12 cellular contexts compared by ENCODE assay signal in genomic region chr5:143714629-143715028, GRCh38.
DNase-seq lines count a peak whose midpoint lies in the region; ATAC-seq lines count a peak whose summit lies in the region.
"Had no signal": no experiment of that assay in that cellular context is flagged by ENCODE, and none has a peak within 500 bp of the region (broad histone marks: within the 10 kb centered on the region; RNA-seq: fewer than 3 reads in every experiment).

No MANE protein-coding gene starts in this region.

- no peaks in the 10 kb centered on the region for H3K27me3 Mint-ChIP-seq in naive thymus-derived CD8-positive, alpha-beta T cell

- no peak overlapping the region for H3K27ac Mint-ChIP-seq in naive thymus-derived CD8-positive, alpha-beta T cell

- intact Hi-C loops in posterior cingulate gyrus (cut with DNase I) = no loop called here

- no peaks in the 10 kb centered on the region for H3K9me3 Mint-ChIP-seq in naive thymus-derived CD8-positive, alpha-beta T cell

- no peak overlapping the region for H3K4me3 Mint-ChIP-seq in naive thymus-derived CD8-positive, alpha-beta T cell

- POLR2A ChIA-PET in naive thymus-derived CD8-positive, alpha-beta T cell (lab: Charles Lee) = no interaction called here

- peaks cover 0 to 2% (median 0%) of the 10 kb centered on the region in 4 donors for H3K4me1 Mint-ChIP-seq in naive thymus-derived CD8-positive, alpha-beta T cell

- DNase-seq in AG20443 (ENCODE audit: low spot score) (peak; percentile 21), amniotic epithelial cell (ENCODE audit: low read depth) (peak; percentile 27), GM19240 (ENCODE audit: insufficient read length, low spot score) (no peak), posterior cingulate gyrus (no peak), SK-N-DZ (ENCODE audit: low spot score) (no peak)
- no peak for DNase-seq in naive thymus-derived CD8-positive, alpha-beta T cell
- DNase-seq: activated CD4-positive, alpha-beta T cell treated with anti-CD3 and anti-CD28 coated beads for 1 hour; islet precursor cell; Peyer's patch had no signal

- no peaks in the 10 kb centered on the region for H3K36me3 Mint-ChIP-seq in naive thymus-derived CD8-positive, alpha-beta T cell

- ATAC-seq in GM19438 (IDR thresholded peaks at IDR 0.05; ENCODE audit: low read depth, unreplicated experiment) (peak; percentile 85), HG03159 (IDR thresholded peaks at IDR 0.05; ENCODE audit: unreplicated experiment) (peak; percentile 82)
- no peak for ATAC-seq in naive thymus-derived CD8-positive, alpha-beta T cell
- ATAC-seq: psoas muscle had no signal

Comparison
In these comparisons a context has a peak if more than half of its experiments do, and no peak if none do; other contexts are left out.
1. DNase-seq: peak in AG20443 (single experiment) and amniotic epithelial cell (single experiment); none in GM19240 (single experiment), posterior cingulate gyrus (0 of 10), naive thymus-derived CD8-positive, alpha-beta T cell (0 of 10) and SK-N-DZ (single experiment).
2. ATAC-seq: peak in GM19438 (single experiment) and HG03159 (single experiment); none in naive thymus-derived CD8-positive, alpha-beta T cell (0 of 2).